Comparison of ENCODE assay signal across 15 cellular contexts in genomic region chr13:100423375-100423774, GRCh38.
DNase-seq lines count a peak whose midpoint lies in the region; ATAC-seq and TF ChIP-seq lines count a peak whose summit lies in the region.
"Had no signal": no experiment of that assay in that cellular context is flagged by ENCODE, and none has a peak within 500 bp of the region (broad histone marks: within the 10 kb centered on the region; RNA-seq: fewer than 3 reads in every experiment).

No MANE protein-coding gene starts in this region.

- H3K4me2 ChIP-seq in OCI-LY3 (ENCODE audit: low read length), result peak overlapping the region; percentile 73

- H3K27ac ChIP-seq in OCI-LY3 (ENCODE audit: low read length) (peak overlapping the region; percentile 35), right cardiac atrium (ENCODE audit: low read length) (no peak overlapping the region)
- H3K27ac ChIP-seq: brain microvascular endothelial cell, SK-N-MC, vagina had no signal

- H3K27me3 Mint-ChIP-seq in activated naive CD8-positive, alpha-beta T cell treated with anti-CD3 and anti-CD28 coated beads for 36 hours, result peaks cover 2% of the 10 kb centered on the region
- no peaks in the 10 kb centered on the region for H3K27me3 Mint-ChIP-seq in activated naive CD8-positive, alpha-beta T cell treated with anti-CD3 and anti-CD28 coated beads, Interleukin-2, amount 50 U/mL, for 24 hours
- H3K27me3 Mint-ChIP-seq in stimulated activated naive B cell treated with anti-CD40 and anti-IgM and Interleukin-4, amounts not matched to agents 10 μg/mL and 1 μg/mL and 100 μg/mL, for 72 hours, result no peaks in the 10 kb centered on the region

- H3K4me3 ChIP-seq in OCI-LY3 (ENCODE audit: low read length) (peak overlapping the region; percentile 56), epithelial cell of proximal tubule (ENCODE audit: low read depth, low read length) (no peak overlapping the region), right cardiac atrium (ENCODE audit: low read length) (no peak overlapping the region)
- H3K4me3 ChIP-seq: SK-N-MC, vagina had no signal

- no peak overlapping the region for H3K4me3 Mint-ChIP-seq in activated naive CD8-positive, alpha-beta T cell treated with anti-CD3 and anti-CD28 coated beads for 36 hours
- H3K4me3 Mint-ChIP-seq in activated naive CD8-positive, alpha-beta T cell treated with anti-CD3 and anti-CD28 coated beads, Interleukin-2, amount 50 U/mL, for 24 hours, result no peak overlapping the region
- no peak overlapping the region for H3K4me3 Mint-ChIP-seq in stimulated activated naive B cell treated with anti-CD40 and anti-IgM and Interleukin-4, amounts not matched to agents 10 μg/mL and 1 μg/mL and 100 μg/mL, for 72 hours

- H3K36me3 Mint-ChIP-seq in activated naive CD8-positive, alpha-beta T cell treated with anti-CD3 and anti-CD28 coated beads for 36 hours, result peaks cover 13% of the 10 kb centered on the region
- H3K36me3 Mint-ChIP-seq in activated naive CD8-positive, alpha-beta T cell treated with anti-CD3 and anti-CD28 coated beads, Interleukin-2, amount 50 U/mL, for 24 hours (ENCODE audit: low read depth), result peaks cover 8% of the 10 kb centered on the region
- peaks cover 0 to 5% of the 10 kb centered on the region in 2 donors for H3K36me3 Mint-ChIP-seq in stimulated activated naive B cell treated with anti-CD40 and anti-IgM and Interleukin-4, amounts not matched to agents 10 μg/mL and 1 μg/mL and 100 μg/mL, for 72 hours

- H3K27me3 ChIP-seq in OCI-LY3 (ENCODE audit: low read depth, low read length), result no peaks in the 10 kb centered on the region
- no peaks in the 10 kb centered on the region for H3K27me3 ChIP-seq in right cardiac atrium (ENCODE audit: control insufficient read depth, insufficient read depth)
- H3K27me3 ChIP-seq: brain microvascular endothelial cell, vagina had no signal

- H3K79me2 ChIP-seq in OCI-LY3 (ENCODE audit: low read length), result no peaks in the 10 kb centered on the region

- H3K9ac ChIP-seq in OCI-LY3 (ENCODE audit: low read length), result peak overlapping the region; percentile 17; the same call in 1 of the 2 replicates

- H3K9me3 ChIP-seq in OCI-LY3 (ENCODE audit: insufficient read depth, low read length) (no peaks in the 10 kb centered on the region), right cardiac atrium (ENCODE audit: control insufficient read depth, low read length) (no peaks in the 10 kb centered on the region)
- H3K9me3 ChIP-seq: vagina had no signal

- H3K4me1 Mint-ChIP-seq in activated naive CD8-positive, alpha-beta T cell treated with anti-CD3 and anti-CD28 coated beads for 36 hours, result peaks cover 7% of the 10 kb centered on the region
- H3K4me1 Mint-ChIP-seq in activated naive CD8-positive, alpha-beta T cell treated with anti-CD3 and anti-CD28 coated beads, Interleukin-2, amount 50 U/mL, for 24 hours, result no peaks in the 10 kb centered on the region
- H3K4me1 Mint-ChIP-seq in stimulated activated naive B cell treated with anti-CD40 and anti-IgM and Interleukin-4, amounts not matched to agents 10 μg/mL and 1 μg/mL and 100 μg/mL, for 72 hours, result peaks cover 4 to 5% of the 10 kb centered on the region in 2 donors

- no peaks in the 10 kb centered on the region for H3K36me3 ChIP-seq in OCI-LY3 (replicated peaks; ENCODE audit: low read depth, low read length)
- H3K36me3 ChIP-seq: brain microvascular endothelial cell, vagina had no signal

- ATAC-seq in activated naive CD8-positive, alpha-beta T cell treated with anti-CD3 and anti-CD28 coated beads, Interleukin-2, amount 50 U/mL, for 24 hours, result no peak
- ATAC-seq in stimulated activated naive B cell treated with anti-CD40 and anti-IgM and Interleukin-4, amounts not matched to agents 10 μg/mL and 1 μg/mL and 100 μg/mL, for 72 hours (replicated peaks), result peak; percentile 62 to 69
- no peak for ATAC-seq in right cardiac atrium
- ATAC-seq in Right ventricle myocardium superior (ENCODE audit: poor library complexity), result no peak

- intact Hi-C loops in right cardiac atrium (cut with DNase I) (no loop called here), Right ventricle myocardium superior (cut with DNase I) (no loop called here)

- DNase-seq in activated naive CD8-positive, alpha-beta T cell treated with anti-CD3 and anti-CD28 coated beads for 36 hours, result no peak
- DNase-seq in activated naive CD8-positive, alpha-beta T cell treated with anti-CD3 and anti-CD28 coated beads, Interleukin-2, amount 50 U/mL, for 24 hours, result no peak
- DNase-seq in epithelial cell of proximal tubule (ENCODE audit: low read depth) (peak; percentile 16), right cardiac atrium (no peak), Right ventricle myocardium superior (no peak)
- DNase-seq in stimulated activated naive B cell treated with anti-CD40 and anti-IgM and Interleukin-4, amounts not matched to agents 10 μg/mL and 1 μg/mL and 100 μg/mL, for 72 hours, result no peak
- no peak for DNase-seq in stimulated activated naive CD4-positive, alpha-beta T cell treated with Interleukin-2 at 50 U/mL for 16 hours (lab: John Stamatoyannopoulos, UW)
- DNase-seq: activated CD4-positive, CD25-positive, alpha-beta regulatory T cell treated with anti-CD3 and anti-CD28 coated beads, Interleukin-2, amount 50 U/mL, for 72 hours; brain microvascular endothelial cell; hippocampal formation; NCI-H1694; NCI-H748 treated with DMSO at 0.1 percent for 48 hours had no signal

- WGBS in right cardiac atrium, result 98% methylated on average over 2 of the region's 2 CpGs

- peaks cover 6% of the 10 kb centered on the region for H3K9me3 Mint-ChIP-seq in activated naive CD8-positive, alpha-beta T cell treated with anti-CD3 and anti-CD28 coated beads for 36 hours
- H3K9me3 Mint-ChIP-seq in activated naive CD8-positive, alpha-beta T cell treated with anti-CD3 and anti-CD28 coated beads, Interleukin-2, amount 50 U/mL, for 24 hours, result peaks cover 3% of the 10 kb centered on the region
- peaks cover 0 to under 1% of the 10 kb centered on the region in 2 donors for H3K9me3 Mint-ChIP-seq in stimulated activated naive B cell treated with anti-CD40 and anti-IgM and Interleukin-4, amounts not matched to agents 10 μg/mL and 1 μg/mL and 100 μg/mL, for 72 hours

- TF ChIP-seq CTCF in OCI-LY3 (IDR thresholded peaks at IDR 0.05; ENCODE audit: low read depth, low read length) (no peak), epithelial cell of proximal tubule (conservative IDR thresholded peaks at IDR 0.05; ENCODE audit: low read depth, low read length) (no peak)

- H4K20me1 ChIP-seq in OCI-LY3 (ENCODE audit: insufficient read depth, low read length), result no peaks in the 10 kb centered on the region

- H3K4me1 ChIP-seq in OCI-LY3 (ENCODE audit: low read length), result peaks cover 23% of the 10 kb centered on the region
- H3K4me1 ChIP-seq in right cardiac atrium (ENCODE audit: control insufficient read depth, insufficient read depth, low read length), result no peaks in the 10 kb centered on the region
- H3K4me1 ChIP-seq: vagina had no signal

- H3K27ac Mint-ChIP-seq in activated naive CD8-positive, alpha-beta T cell treated with anti-CD3 and anti-CD28 coated beads for 36 hours, result peak overlapping the region; percentile 55
- no peak overlapping the region for H3K27ac Mint-ChIP-seq in activated naive CD8-positive, alpha-beta T cell treated with anti-CD3 and anti-CD28 coated beads, Interleukin-2, amount 50 U/mL, for 24 hours
- no peak overlapping the region for H3K27ac Mint-ChIP-seq in stimulated activated naive B cell treated with anti-CD40 and anti-IgM and Interleukin-4, amounts not matched to agents 10 μg/mL and 1 μg/mL and 100 μg/mL, for 72 hours

- peak overlapping the region; percentile 43 for H2AFZ ChIP-seq in OCI-LY3 (ENCODE audit: low read depth, low read length)

Comparison
In these comparisons a context has a peak if more than half of its experiments do, and no peak if none do; other contexts are left out.
1. ATAC-seq: peak in stimulated activated naive B cell treated with anti-CD40 and anti-IgM and Interleukin-4, amounts not matched to agents 10 μg/mL and 1 μg/mL and 100 μg/mL, for 72 hours (2 of 2); none in activated naive CD8-positive, alpha-beta T cell treated with anti-CD3 and anti-CD28 coated beads, Interleukin-2, amount 50 U/mL, for 24 hours (single experiment), right cardiac atrium (0 of 2) and Right ventricle myocardium superior (single experiment).